15 cellular contexts compared by ENCODE assay signal in the genomic region with DNA sequence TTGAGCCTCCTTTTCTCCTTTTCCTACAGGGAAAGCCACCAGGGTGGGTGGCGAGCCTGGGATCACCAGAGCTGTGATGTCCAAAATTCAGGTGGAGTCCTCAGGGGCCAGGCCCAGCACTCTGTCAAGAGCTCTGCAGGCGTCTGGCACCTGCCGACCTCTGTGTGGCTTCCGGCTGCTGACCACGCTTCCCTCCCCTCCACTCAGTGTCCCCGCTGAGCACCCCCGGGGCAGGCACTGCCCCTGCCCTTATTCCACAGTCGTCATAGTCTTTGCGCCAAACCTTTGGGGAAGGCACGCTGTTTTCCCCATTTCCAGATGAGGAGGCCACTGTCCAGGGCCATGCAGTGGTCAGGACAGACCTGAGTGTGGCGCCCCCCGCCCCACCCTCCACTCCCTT. TPM values are rescaled to one million over a fixed set of nuclear protein-coding genes. Genes with fewer than 3 reads are reported as not detected.
DNase-seq lines count a peak whose midpoint lies in the region; ATAC-seq and TF ChIP-seq lines count a peak whose summit lies in the region.
"Had no signal": no experiment of that assay in that cellular context is flagged by ENCODE, and none has a peak within 500 bp of the region (broad histone marks: within the 10 kb centered on the region; RNA-seq: fewer than 3 reads in every experiment).

No MANE protein-coding gene starts in this region.

- WGBS in adrenal gland, 4 donors: 92 to 96% (median 93%) methylated on average over 11 to 12 of the region's 12 CpGs
- WGBS in suprapubic skin: 92% methylated on average over 10 of the region's 12 CpGs

- H3K27ac ChIP-seq in adrenal gland (peak overlapping the region in 3 of 5 donors; percentile 35 to 79 (median 63)), suprapubic skin (no peak overlapping the region), substantia nigra (ENCODE audit: low read depth, low read length, poor library complexity, severe bottlenecking) (no peak overlapping the region)
- H3K27ac ChIP-seq: ascending aorta had no signal

- intact Hi-C loops in adrenal gland (cut with DNase I): no loop called here

- H3K4me3 ChIP-seq in adrenal gland (no peak overlapping the region), suprapubic skin (no peak overlapping the region)
- H3K4me3 ChIP-seq: ascending aorta had no signal

- no peak for TF ChIP-seq EP300 in suprapubic skin (IDR thresholded peaks at IDR 0.05)

- peak in 1 of 2 donors; percentile 14 for ATAC-seq in activated T-cell treated with anti-CD3 and anti-CD28 coated beads, Interleukin-2, amount 50 U/mL, for 72 hours (replicated peaks in 1 of 2)
- ATAC-seq in HG02943 (IDR thresholded peaks at IDR 0.05; ENCODE audit: low read depth, unreplicated experiment): peak; percentile 3

- no peaks in the 10 kb centered on the region for H3K9me3 Mint-ChIP-seq in activated T-cell treated with anti-CD3 and anti-CD28 coated beads, Interleukin-2, amount 50 U/mL, for 72 hours

- no peak overlapping the region for H3K4me3 Mint-ChIP-seq in activated T-cell treated with anti-CD3 and anti-CD28 coated beads, Interleukin-2, amount 50 U/mL, for 72 hours

- H3K27me3 ChIP-seq in adrenal gland (no peaks in the 10 kb centered on the region), suprapubic skin (no peaks in the 10 kb centered on the region)
- H3K27me3 ChIP-seq: ascending aorta had no signal

- TF ChIP-seq CTCF in adrenal gland (IDR thresholded peaks at IDR 0.05): no peak
- no peak for TF ChIP-seq CTCF in suprapubic skin (IDR thresholded peaks at IDR 0.05)

- H3K9me3 ChIP-seq in adrenal gland (replicated peaks in 1 of 3) (no peaks in the 10 kb centered on the region), suprapubic skin (no peaks in the 10 kb centered on the region)
- H3K9me3 ChIP-seq: ascending aorta had no signal

- no peak for DNase-seq in activated T-cell treated with anti-CD3 and anti-CD28 coated beads, Interleukin-2, amount 50 U/mL, for 72 hours
- no peak for DNase-seq in activated T-cell treated with anti-CD3 and anti-CD28 coated beads, Interleukin-2, amount 50 U/mL, for 1 hour
- DNase-seq in adrenal gland (peak in 3 of 7 donors; percentile 11 to 41 (median 19)), suprapubic skin (ENCODE audit: low spot score in 2 of 2) (peak; percentile 28 to 45), substantia nigra (lab: John Stamatoyannopoulos, UW) (no peak), RKO (ENCODE audit: low spot score) (no peak), Ammon's horn (ENCODE audit: low spot score) (no peak)
- DNase-seq: activated CD4-positive, alpha-beta T cell treated with anti-CD3 and anti-CD28 coated beads, Interleukin-2, amount 50 U/mL, for 48 hours; NCI-H1048; NCI-H526; stimulated activated CD4-positive, alpha-beta T cell treated with anti-CD3 and anti-CD28 coated beads, Interleukin-2, amount 100 ng/mL, for 48 hours had no signal

- H3K27me3 Mint-ChIP-seq in activated T-cell treated with anti-CD3 and anti-CD28 coated beads, Interleukin-2, amount 50 U/mL, for 72 hours (ENCODE audit: low read depth): no peaks in the 10 kb centered on the region

- peaks cover 14 to 35% of the 10 kb centered on the region in 2 donors for H3K36me3 Mint-ChIP-seq in activated T-cell treated with anti-CD3 and anti-CD28 coated beads, Interleukin-2, amount 50 U/mL, for 72 hours (ENCODE audit: insufficient read depth in 2 of 2)

- H3K27ac Mint-ChIP-seq in activated T-cell treated with anti-CD3 and anti-CD28 coated beads, Interleukin-2, amount 50 U/mL, for 72 hours: peak overlapping the region; percentile 12

- peaks cover 0 to 54% of the 10 kb centered on the region in 2 donors for H3K36me3 ChIP-seq in adrenal gland (replicated peaks in 1 of 2)
- peaks cover 69% of the 10 kb centered on the region for H3K36me3 ChIP-seq in suprapubic skin

- H3K4me1 ChIP-seq in adrenal gland (replicated peaks in 1 of 2) (peaks cover 9 to 13% of the 10 kb centered on the region in 2 donors), suprapubic skin (no peaks in the 10 kb centered on the region)
- H3K4me1 ChIP-seq: ascending aorta had no signal

- TF ChIP-seq POLR2A in adrenal gland (IDR thresholded peaks at IDR 0.05) (no peak), suprapubic skin (IDR thresholded peaks at IDR 0.05) (no peak)

- H3K4me1 Mint-ChIP-seq in activated T-cell treated with anti-CD3 and anti-CD28 coated beads, Interleukin-2, amount 50 U/mL, for 72 hours (ENCODE audit: low read depth): peaks cover 47% of the 10 kb centered on the region

RNA-seq across cellular contexts. Expression of a gene that starts 7.5 kb away (rescaled TPM):
- 10 to 100 TPM; 58.0 to 67.2 TPM for total RNA-seq in activated T-cell treated with anti-CD3 and anti-CD28 coated beads, Interleukin-2, amount 50 U/mL, for 72 hours
- total RNA-seq in adrenal gland: 10 to 100 TPM; 24.0 to 68.6 (median 44.3) TPM
- 100 to 1,000 TPM in 1 of 3 donors, 10 to 100 TPM in 2; 44.1 to 118 (median 88.1) TPM for polyA plus RNA-seq in adrenal gland
- total RNA-seq in suprapubic skin: 10 to 100 TPM; 20.5 to 79.7 (median 36.0) TPM

RNA-seq across cellular contexts. Expression of a gene that starts 22.4 kb away (rescaled TPM):
- 10 to 100 TPM; 12.4 to 13.8 TPM for total RNA-seq in activated T-cell treated with anti-CD3 and anti-CD28 coated beads, Interleukin-2, amount 50 U/mL, for 72 hours
- total RNA-seq in adrenal gland: 10 to 100 TPM in 3 of 8 donors, 1 to 10 TPM in 5; 4.5 to 34.4 (median 7.7) TPM
- polyA plus RNA-seq in adrenal gland: 10 to 100 TPM in 1 of 3 donors, 1 to 10 TPM in 2; 1.0 to 10.6 (median 5.5) TPM
- 10 to 100 TPM in 2 of 4 donors, 1 to 10 TPM in 2; 7.8 to 23.4 (median 14.3) TPM for total RNA-seq in suprapubic skin

RNA-seq across cellular contexts. Expression of a gene that starts 22.9 kb away (rescaled TPM):
- total RNA-seq in activated T-cell treated with anti-CD3 and anti-CD28 coated beads, Interleukin-2, amount 50 U/mL, for 72 hours: not detected
- total RNA-seq in adrenal gland (1 to 10 TPM in 1 of 8 donors, under 1 TPM in 4, not detected in 3; 0.10 to 1.2 (median 0.61) TPM), suprapubic skin (under 1 TPM in 2 of 4 donors, not detected in 2; 0.23 to 0.56 TPM)
- polyA plus RNA-seq in adrenal gland: 1 to 10 TPM in 1 of 3 donors, under 1 TPM in 2; 0.54 to 1.8 (median 0.60) TPM
- total RNA-seq: ascending aorta, G401, SK-MEL-5 had no signal

RNA-seq across cellular contexts. Expression of a gene that starts 28.3 kb away (rescaled TPM):
- total RNA-seq in activated T-cell treated with anti-CD3 and anti-CD28 coated beads, Interleukin-2, amount 50 U/mL, for 72 hours: 10 to 100 TPM; 47.2 to 53.1 TPM
- total RNA-seq in adrenal gland (100 to 1,000 TPM; 133 to 280 (median 157) TPM), suprapubic skin (10 to 100 TPM; 44.2 to 64.9 (median 54.7) TPM)
- 100 to 1,000 TPM in 2 of 3 donors, 10 to 100 TPM in 1; 74.4 to 126 (median 126) TPM for polyA plus RNA-seq in adrenal gland

RNA-seq across cellular contexts. Expression of a gene that starts 43.7 kb away (rescaled TPM):
- total RNA-seq in activated T-cell treated with anti-CD3 and anti-CD28 coated beads, Interleukin-2, amount 50 U/mL, for 72 hours: 10 to 100 TPM; 14.9 to 17.1 TPM
- total RNA-seq in adrenal gland (10 to 100 TPM in 7 of 8 donors, 1 to 10 TPM in 1; 6.9 to 47.9 (median 15.8) TPM), suprapubic skin (10 to 100 TPM in 3 of 4 donors, 1 to 10 TPM in 1; 7.8 to 13.8 (median 11.7) TPM)
- 10 to 100 TPM in 2 of 3 donors, 1 to 10 TPM in 1; 4.8 to 35.7 (median 22.6) TPM for polyA plus RNA-seq in adrenal gland

Comparison
In these comparisons a context has a peak if more than half of its experiments do, and no peak if none do; other contexts are left out.
1. DNase-seq: peak in suprapubic skin (2 of 2); none in activated T-cell treated with anti-CD3 and anti-CD28 coated beads, Interleukin-2, amount 50 U/mL, for 72 hours (0 of 2), activated T-cell treated with anti-CD3 and anti-CD28 coated beads, Interleukin-2, amount 50 U/mL, for 1 hour (single experiment), substantia nigra (0 of 49), RKO (single experiment) and Ammon's horn (single experiment).
2. H3K27ac ChIP-seq: peak in adrenal gland (3 of 5); none in suprapubic skin (single experiment) and substantia nigra (single experiment).